ENCODE assay signal across 1 cellular context in genomic region chr1:153648000-153648643, GRCh38.
TF ChIP-seq lines count a peak whose summit lies in the region.

No MANE protein-coding gene starts in this region.

TF ChIP-seq in GM23338, 12 proteins besides CTCF, POLR2A, EP300 and RAD21 (continued from another document):
- no peak for TF ChIP-seq ZNF462 (CRISPR knock-in tag; IDR thresholded peaks at IDR 0.05)
- no peak for TF ChIP-seq ETS1 (IDR thresholded peaks at IDR 0.05)
TF ChIP-seq in GM23338: peak in this region for 1.
